ENCODE assay signal across 1 cellular context in the genomic region with DNA sequence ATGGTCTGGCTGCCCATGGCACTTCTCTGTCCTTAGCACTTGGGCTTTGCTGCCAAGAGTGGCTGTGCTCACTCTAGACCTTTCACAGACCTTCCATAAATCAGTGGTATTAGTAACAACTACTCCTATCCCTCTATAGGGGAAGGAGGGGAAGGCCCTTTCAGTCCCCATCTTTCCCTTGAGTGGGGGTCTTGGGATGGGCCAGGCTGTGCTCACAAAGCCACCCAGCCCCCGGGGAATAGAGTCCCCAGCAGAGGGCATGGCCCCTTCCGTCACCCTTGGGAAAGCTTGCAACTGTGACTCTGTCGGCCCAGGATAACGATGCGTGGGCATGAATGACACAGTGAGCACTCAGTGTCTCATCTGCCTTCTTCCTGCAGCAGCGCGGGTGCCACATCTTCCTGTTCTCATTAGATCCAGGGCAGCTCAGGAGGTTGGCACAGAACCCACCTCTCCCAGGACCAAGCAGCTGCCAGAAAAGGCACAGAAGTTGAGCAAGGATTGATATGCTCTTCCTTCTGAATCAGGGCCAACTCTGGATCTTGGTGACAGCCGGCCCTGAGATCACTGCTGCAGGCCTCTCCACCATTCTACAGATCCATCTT.
TF ChIP-seq lines count a peak whose summit lies in the region.

No MANE protein-coding gene starts in this region.

TF ChIP-seq in SK-N-SH, 30 proteins besides CTCF, POLR2A, EP300 and RAD21 (continued from another document):
- TF ChIP-seq NFIC (IDR thresholded peaks at IDR 0.05; ENCODE audit: borderline replicate concordance) (peak; percentile 46), TEAD4 (IDR thresholded peaks at IDR 0.05; ENCODE audit: borderline replicate concordance, insufficient read depth) (no peak)
